In genomic region chr1:145823565-145824498, GRCh38 we compare ENCODE assay signal across 8 cellular contexts. TPM values are rescaled to one million over a fixed set of nuclear protein-coding genes. Genes with fewer than 3 reads are reported as not detected.
A peak's percentile ranks its signal among the peaks of the same experiment; 100 is the strongest.
DNase-seq lines count a peak whose midpoint lies in the region; ATAC-seq and TF ChIP-seq lines count a peak whose summit lies in the region.

A gene with protein sequence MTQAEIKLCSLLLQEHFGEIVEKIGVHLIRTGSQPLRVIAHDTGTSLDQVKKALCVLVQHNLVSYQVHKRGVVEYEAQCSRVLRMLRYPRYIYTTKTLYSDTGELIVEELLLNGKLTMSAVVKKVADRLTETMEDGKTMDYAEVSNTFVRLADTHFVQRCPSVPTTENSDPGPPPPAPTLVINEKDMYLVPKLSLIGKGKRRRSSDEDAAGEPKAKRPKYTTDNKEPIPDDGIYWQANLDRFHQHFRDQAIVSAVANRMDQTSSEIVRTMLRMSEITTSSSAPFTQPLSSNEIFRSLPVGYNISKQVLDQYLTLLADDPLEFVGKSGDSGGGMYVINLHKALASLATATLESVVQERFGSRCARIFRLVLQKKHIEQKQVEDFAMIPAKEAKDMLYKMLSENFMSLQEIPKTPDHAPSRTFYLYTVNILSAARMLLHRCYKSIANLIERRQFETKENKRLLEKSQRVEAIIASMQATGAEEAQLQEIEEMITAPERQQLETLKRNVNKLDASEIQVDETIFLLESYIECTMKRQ (plus strand): TSS chr1:145824200. CDS start chr1:145825777, 1,577 bp downstream.
TSS of gene RNF115 (minus strand) at chr1:145824095. CDS start at chr1:145823873, 222 bp downstream.

- peaks cover 37% of the 10 kb centered on the region for H3K4me1 Mint-ChIP-seq in T-helper 1 cell treated with Interleukin-12 subunit alpha and Interleukin-12 subunit beta and Interleukin-4 antibody, amounts not matched to agents 30 μg/mL and 1 μg/mL, for 36 hours (ENCODE audit: low read depth)
- H3K4me1 Mint-ChIP-seq in progenitor cell of endocrine pancreas (ENCODE audit: low read depth), result peaks cover 14% of the 10 kb centered on the region

- intact Hi-C loops in left cardiac atrium (cut with DNase I), result no loop called here
- intact Hi-C loops in upper lobe of right lung (cut with DNase I), result no loop called here

- no peak for TF ChIP-seq CTCF in GM13976 (IDR thresholded peaks at IDR 0.05; ENCODE audit: borderline replicate concordance, control extremely low read depth, extremely low read depth, insufficient read depth, missing control alignments)
- TF ChIP-seq CTCF in progenitor cell of endocrine pancreas (IDR thresholded peaks at IDR 0.05; ENCODE audit: unreplicated experiment), result no peak
- no peak for TF ChIP-seq CTCF in upper lobe of right lung (IDR thresholded peaks at IDR 0.05)

- peak; percentile 90 for DNase-seq in GM13976 (ENCODE audit: low spot score)
- DNase-seq in NCI-H1694 (lab: John Stamatoyannopoulos, UW), result peak; percentile 85
- DNase-seq in amniotic epithelial cell (ENCODE audit: low read depth), result peak; percentile 86
- peak; percentile 94 for DNase-seq in left cardiac atrium
- DNase-seq in progenitor cell of endocrine pancreas (ENCODE audit: low spot score, unreplicated experiment), result peak; percentile 68
- DNase-seq in upper lobe of right lung, result peak; percentile 96

- no peaks in the 10 kb centered on the region for H3K27me3 ChIP-seq in upper lobe of right lung

- ATAC-seq in HG02884 (IDR thresholded peaks at IDR 0.05; ENCODE audit: unreplicated experiment), result peak; percentile 82
- peak; percentile 97 to 98 for ATAC-seq in left cardiac atrium
- peak; percentile 97 for ATAC-seq in upper lobe of right lung

- peak within 1 kb of the TSS; percentile 77 for H3K4me3 ChIP-seq in upper lobe of right lung

- H3K36me3 Mint-ChIP-seq in T-helper 1 cell treated with Interleukin-12 subunit alpha and Interleukin-12 subunit beta and Interleukin-4 antibody, amounts not matched to agents 30 μg/mL and 1 μg/mL, for 36 hours (ENCODE audit: low read depth), result peaks cover 31% of the 10 kb centered on the region
- H3K36me3 Mint-ChIP-seq in progenitor cell of endocrine pancreas (ENCODE audit: insufficient read depth), result peaks cover 17% of the 10 kb centered on the region

- H3K9me3 Mint-ChIP-seq in T-helper 1 cell treated with Interleukin-12 subunit alpha and Interleukin-12 subunit beta and Interleukin-4 antibody, amounts not matched to agents 30 μg/mL and 1 μg/mL, for 36 hours, result no peaks in the 10 kb centered on the region
- H3K9me3 Mint-ChIP-seq in progenitor cell of endocrine pancreas (ENCODE audit: low read depth), result no peaks in the 10 kb centered on the region

- peak within 1 kb of the TSS; percentile 96 for H3K4me3 Mint-ChIP-seq in T-helper 1 cell treated with Interleukin-12 subunit alpha and Interleukin-12 subunit beta and Interleukin-4 antibody, amounts not matched to agents 30 μg/mL and 1 μg/mL, for 36 hours
- peak within 1 kb of the TSS; percentile 94 for H3K4me3 Mint-ChIP-seq in progenitor cell of endocrine pancreas (ENCODE audit: low read depth)

- no peaks in the 10 kb centered on the region for H3K27me3 Mint-ChIP-seq in T-helper 1 cell treated with Interleukin-12 subunit alpha and Interleukin-12 subunit beta and Interleukin-4 antibody, amounts not matched to agents 30 μg/mL and 1 μg/mL, for 36 hours (ENCODE audit: low read depth)
- H3K27me3 Mint-ChIP-seq in progenitor cell of endocrine pancreas, result no peaks in the 10 kb centered on the region

- no peaks in the 10 kb centered on the region for H3K9me3 ChIP-seq in upper lobe of right lung

- H3K27ac Mint-ChIP-seq in T-helper 1 cell treated with Interleukin-12 subunit alpha and Interleukin-12 subunit beta and Interleukin-4 antibody, amounts not matched to agents 30 μg/mL and 1 μg/mL, for 36 hours, result peak within 1 kb of the TSS; percentile 94
- peak within 1 kb of the TSS; percentile 98 for H3K27ac Mint-ChIP-seq in progenitor cell of endocrine pancreas

- H3K36me3 ChIP-seq in upper lobe of right lung, result peaks cover 31% of the 10 kb centered on the region

- peak within 1 kb of the TSS; percentile 93 for H3K27ac ChIP-seq in upper lobe of right lung

- in situ Hi-C loops in GM13976 (cut with MboI; ENCODE audit: low sequenced_read_pairs, unreplicated experiment), result no loop called here

- H3K4me1 ChIP-seq in upper lobe of right lung, result peaks cover 14% of the 10 kb centered on the region

RNA-seq across cellular contexts. Expression of the first gene that starts in this region (rescaled TPM):
- total RNA-seq in left cardiac atrium, result 10 to 100 TPM; 13.3 to 17.0 TPM
- total RNA-seq in progenitor cell of endocrine pancreas, result 31.9 and 34.0 TPM in 2 replicates
- total RNA-seq in upper lobe of right lung, result 29.1 TPM

RNA-seq across cellular contexts. Expression of gene RNF115, which starts in this region (rescaled TPM):
- 10 to 100 TPM; 27.7 to 34.4 TPM for total RNA-seq in left cardiac atrium
- total RNA-seq in progenitor cell of endocrine pancreas, result 14.5 and 14.7 TPM in 2 replicates
- total RNA-seq in upper lobe of right lung, result 15.8 TPM

Comparison
In these comparisons a context has a peak if more than half of its experiments do, and no peak if none do; other contexts are left out.
1. Peak in every context shown above with its lines: DNase-seq, ATAC-seq, H3K4me3 ChIP-seq and H3K27ac ChIP-seq.